Comparison of ENCODE assay signal across 9 cellular contexts in genomic region chr1:107058245-107059032, GRCh38. TPM values are rescaled to one million over a fixed set of nuclear protein-coding genes. Genes with fewer than 3 reads are reported as not detected.
DNase-seq lines count a peak whose midpoint lies in the region; TF ChIP-seq lines count a peak whose summit lies in the region.
"Had no signal": no experiment of that assay in that cellular context is flagged by ENCODE, and none has a peak within 500 bp of the region (broad histone marks: within the 10 kb centered on the region; RNA-seq: fewer than 3 reads in every experiment).

No MANE protein-coding gene starts in this region.

- peaks cover 29 to 41% (median 30%) of the 10 kb centered on the region in 3 donors for H3K4me1 Mint-ChIP-seq in CD8-positive, alpha-beta memory T cell

- H3K36me3 Mint-ChIP-seq in CD8-positive, alpha-beta memory T cell: peaks cover 3 to 36% (median 3%) of the 10 kb centered on the region in 3 donors

- no peak overlapping the region for H3K4me3 ChIP-seq in CD8-positive, alpha-beta memory T cell (ENCODE audit: low read length)
- H3K4me3 ChIP-seq in astrocyte of the cerebellum (ENCODE audit: low read depth, low read length) (peak overlapping the region; percentile 95), sigmoid colon (peak overlapping the region in 2 of 4 donors; percentile 62 to 74)

- DNase-seq in CD8-positive, alpha-beta memory T cell: no peak
- DNase-seq in HPDE6-E6E7 (ENCODE audit: extremely low spot score): peak; percentile 2
- DNase-seq in astrocyte of the cerebellum (ENCODE audit: low read depth): no peak
- DNase-seq in midbrain (lab: John Stamatoyannopoulos, UW): peak; percentile 13
- no peak for DNase-seq in NCI-H748 (lab: John Stamatoyannopoulos, UW; ENCODE audit: unreplicated experiment)
- DNase-seq in UCSD-AML1 (lab: John Stamatoyannopoulos, UW; ENCODE audit: unreplicated experiment): no peak
- no peak for DNase-seq in anterior cingulate cortex (lab: John Stamatoyannopoulos, UW)
- DNase-seq in sigmoid colon: no peak
- DNase-seq: transverse colon had no signal

- TF ChIP-seq POLR2A in sigmoid colon (IDR thresholded peaks at IDR 0.05): no peak

- intact Hi-C loops in sigmoid colon (cut with DNase I): loop anchor here (5.0 to 10.0 kb wide), 3 partner anchors 76 to 476 kb away; no protein-coding TSS in a partner anchor

- no peak for TF ChIP-seq EP300 in sigmoid colon (IDR thresholded peaks at IDR 0.05)

- POLR2A ChIA-PET in CD8-positive, alpha-beta memory T cell (lab: Charles Lee): no interaction called here

- no peaks in the 10 kb centered on the region for H3K36me3 ChIP-seq in CD8-positive, alpha-beta memory T cell (ENCODE audit: insufficient read depth, low read length)
- H3K36me3 ChIP-seq in sigmoid colon: peaks cover 0 to 8% (median 0%) of the 10 kb centered on the region in 4 donors
- H3K36me3 ChIP-seq: transverse colon had no signal

- peak overlapping the region in 2 of 8 donors; percentile 40 to 97 for H3K27ac Mint-ChIP-seq in CD8-positive, alpha-beta memory T cell

- CTCF ChIA-PET in CD8-positive, alpha-beta memory T cell (lab: Charles Lee): no interaction called here

- H3K4me3 Mint-ChIP-seq in CD8-positive, alpha-beta memory T cell: peak overlapping the region; percentile 95 to 99 (median 97)

- no peaks in the 10 kb centered on the region for H3K27me3 Mint-ChIP-seq in CD8-positive, alpha-beta memory T cell

- no peak for TF ChIP-seq CTCF in astrocyte of the cerebellum (IDR thresholded peaks at IDR 0.05; ENCODE audit: low read depth, low read length, missing control alignments)
- no peak for TF ChIP-seq CTCF in sigmoid colon (IDR thresholded peaks at IDR 0.05)

- no peaks in the 10 kb centered on the region for H3K9me3 Mint-ChIP-seq in CD8-positive, alpha-beta memory T cell

- peaks cover 13% of the 10 kb centered on the region for H3K4me1 ChIP-seq in CD8-positive, alpha-beta memory T cell (ENCODE audit: insufficient read depth, low read length)
- peaks cover 0 to 24% (median 13%) of the 10 kb centered on the region in 4 donors for H3K4me1 ChIP-seq in sigmoid colon

- no peaks in the 10 kb centered on the region for H3K9me3 ChIP-seq in CD8-positive, alpha-beta memory T cell (ENCODE audit: low read length)
- no peaks in the 10 kb centered on the region for H3K9me3 ChIP-seq in sigmoid colon
- H3K9me3 ChIP-seq: transverse colon had no signal

- WGBS in sigmoid colon, 2 donors: 10 to 58% methylated on average over 4 of the region's 4 CpGs

- in situ Hi-C loops in astrocyte of the cerebellum (cut with HindIII; ENCODE audit: low sequenced_read_pairs): no loop called here

- no peak overlapping the region for H3K27ac ChIP-seq in CD8-positive, alpha-beta memory T cell (ENCODE audit: low read depth, low read length)
- H3K27ac ChIP-seq in sigmoid colon: peak overlapping the region in 1 of 4 donors; percentile 90

- H3K27me3 ChIP-seq in CD8-positive, alpha-beta memory T cell (ENCODE audit: insufficient read depth, low read length, poor library complexity, severe bottlenecking): no peaks in the 10 kb centered on the region
- no peaks in the 10 kb centered on the region for H3K27me3 ChIP-seq in sigmoid colon
- H3K27me3 ChIP-seq: transverse colon had no signal

RNA-seq across cellular contexts. Expression of gene PRMT6, which starts 2.0 kb away (rescaled TPM):
- 10 to 100 TPM; 24.1 to 26.8 TPM for total RNA-seq in CD8-positive, alpha-beta memory T cell
- polyA plus RNA-seq in CD8-positive, alpha-beta memory T cell: 17.4 TPM
- total RNA-seq in sigmoid colon: 10 to 100 TPM in 3 of 4 donors, 1 to 10 TPM in 1; 6.1 to 15.6 (median 11.9) TPM
- 10 to 100 TPM; 12.6 to 14.1 (median 13.4) TPM for polyA plus RNA-seq in sigmoid colon

Comparison
In these comparisons a context has a peak if more than half of its experiments do, and no peak if none do; other contexts are left out.
1. DNase-seq: peak in HPDE6-E6E7 (single experiment) and midbrain (single experiment); none in CD8-positive, alpha-beta memory T cell (0 of 5), astrocyte of the cerebellum (single experiment), NCI-H748 (single experiment), UCSD-AML1 (single experiment), anterior cingulate cortex (0 of 58) and sigmoid colon (single experiment).